9 cellular contexts compared by ENCODE assay signal in genomic region chr7:113698556-113699220, GRCh38.
DNase-seq lines count a peak whose midpoint lies in the region; ATAC-seq and TF ChIP-seq lines count a peak whose summit lies in the region.
"Had no signal": no experiment of that assay in that cellular context is flagged by ENCODE, and none has a peak within 500 bp of the region (broad histone marks: within the 10 kb centered on the region; RNA-seq: fewer than 3 reads in every experiment).

No MANE protein-coding gene starts in this region.

- no peak for TF ChIP-seq EP300 in suprapubic skin (IDR thresholded peaks at IDR 0.05)

- H3K27me3 ChIP-seq in osteoblast (ENCODE audit: insufficient read depth, low read length) (peaks cover 3% of the 10 kb centered on the region), suprapubic skin (no peaks in the 10 kb centered on the region)

- no peaks in the 10 kb centered on the region for H3K36me3 ChIP-seq in osteoblast (ENCODE audit: insufficient read depth, low read length)
- H3K36me3 ChIP-seq in suprapubic skin = no peaks in the 10 kb centered on the region

- no peaks in the 10 kb centered on the region for H3K4me1 ChIP-seq in osteoblast (ENCODE audit: insufficient read depth, low read length)
- H3K4me1 ChIP-seq in suprapubic skin = no peaks in the 10 kb centered on the region

- 39% methylated on average over 6 of the region's 6 CpGs for WGBS in suprapubic skin

- TF ChIP-seq CTCF in choroid plexus epithelial cell (conservative IDR thresholded peaks at IDR 0.05; ENCODE audit: low read depth, low read length) (peak; percentile 74), osteoblast (IDR thresholded peaks at IDR 0.05; ENCODE audit: extremely low read depth, low read depth, low read length) (peak; percentile 79), suprapubic skin (IDR thresholded peaks at IDR 0.05) (peak in 1 of 2 donors; percentile 34)

- H3K9me3 ChIP-seq in osteoblast (ENCODE audit: low read depth, low read length) (no peaks in the 10 kb centered on the region), suprapubic skin (no peaks in the 10 kb centered on the region)

- H3K4me3 ChIP-seq in choroid plexus epithelial cell (ENCODE audit: low read depth, low read length) = no peak overlapping the region
- H3K4me3 ChIP-seq in osteoblast (ENCODE audit: insufficient read depth, low read length) = no peak overlapping the region
- no peak overlapping the region for H3K4me3 ChIP-seq in suprapubic skin

- DNase-seq in DMS53 treated with DMSO at 0.1 percent for 48 hours (lab: John Stamatoyannopoulos, UW; ENCODE audit: unreplicated experiment) (peak; percentile 32), NCI-H446 (lab: John Stamatoyannopoulos, UW) (peak; percentile 18 to 57), choroid plexus epithelial cell (ENCODE audit: low read depth) (peak; percentile 60), osteoblast (ENCODE audit: insufficient read length, low spot score, missing footprints) (no peak), NCI-H524 treated with DMSO at 0.1 percent for 48 hours (lab: John Stamatoyannopoulos, UW) (no peak), suprapubic skin (ENCODE audit: low spot score in 2 of 2) (no peak)
- no peak for DNase-seq in activated CD8-positive, alpha-beta memory T cell treated with anti-CD3 and anti-CD28 coated beads, Interleukin-2, amount 50 U/mL, for 48 hours
- DNase-seq: naive B cell had no signal

- no peak overlapping the region for H2AFZ ChIP-seq in osteoblast (ENCODE audit: low read length)

- no peak overlapping the region for H3K4me2 ChIP-seq in osteoblast (ENCODE audit: insufficient read depth, low read length)

- peak; percentile 50 for ATAC-seq in GM21717 (IDR thresholded peaks at IDR 0.05; ENCODE audit: unreplicated experiment)

- no peak for TF ChIP-seq POLR2A in suprapubic skin (IDR thresholded peaks at IDR 0.05)

- no peaks in the 10 kb centered on the region for H4K20me1 ChIP-seq in osteoblast (ENCODE audit: insufficient read depth, low read length)

- H3K27ac ChIP-seq in osteoblast (ENCODE audit: low read depth, low read length) (no peak overlapping the region), suprapubic skin (no peak overlapping the region)

- no peaks in the 10 kb centered on the region for H3K79me2 ChIP-seq in osteoblast (ENCODE audit: insufficient read depth, low read length)

Comparison
In these comparisons a context has a peak if more than half of its experiments do, and no peak if none do; other contexts are left out.
1. DNase-seq: peak in DMS53 treated with DMSO at 0.1 percent for 48 hours (single experiment), NCI-H446 (2 of 2) and choroid plexus epithelial cell (single experiment); none in osteoblast (single experiment), NCI-H524 treated with DMSO at 0.1 percent for 48 hours (single experiment), suprapubic skin (0 of 2) and activated CD8-positive, alpha-beta memory T cell treated with anti-CD3 and anti-CD28 coated beads, Interleukin-2, amount 50 U/mL, for 48 hours (single experiment).